In the genomic region with DNA sequence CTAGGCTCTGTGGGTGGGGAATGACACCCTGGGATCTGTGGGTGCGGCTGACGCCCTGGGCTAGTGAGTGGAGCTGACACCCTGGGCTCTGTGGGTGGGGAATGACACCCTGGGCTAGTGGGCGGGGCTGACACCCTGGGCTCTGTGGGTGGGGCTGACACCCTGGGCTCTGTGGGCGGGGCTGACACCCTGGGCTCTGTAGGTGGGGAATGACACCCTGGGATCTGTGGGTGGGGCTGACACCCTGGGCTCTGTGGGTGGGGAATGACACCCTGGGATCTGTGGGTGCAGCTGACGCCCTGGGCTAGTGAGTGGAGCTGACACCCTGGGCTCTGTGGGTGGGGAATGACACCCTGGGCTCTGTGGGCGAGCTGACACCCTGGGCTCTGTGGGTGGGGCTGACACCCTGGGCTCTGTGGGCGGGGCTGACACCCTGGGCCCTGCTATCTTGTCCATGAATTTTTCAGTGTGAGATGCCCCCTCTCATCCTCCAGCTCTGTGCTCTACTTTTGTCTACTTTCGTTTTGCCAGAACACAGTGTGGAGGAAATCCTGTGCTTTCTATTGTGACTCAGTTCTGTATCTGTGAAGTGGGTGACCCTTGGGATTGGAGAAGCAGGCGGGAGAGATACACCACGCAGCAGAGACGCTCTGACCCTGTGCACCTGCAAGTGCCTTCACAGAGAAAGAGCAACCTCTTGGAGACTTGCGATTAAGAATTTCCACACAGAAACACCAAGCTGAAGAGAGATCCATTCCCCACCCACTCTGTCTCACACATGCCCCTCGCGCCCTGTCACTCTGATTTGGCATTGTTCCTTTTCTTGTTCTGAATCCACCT, we compare ENCODE assay signal across 8 cellular contexts.
DNase-seq lines count a peak whose midpoint lies in the region; ATAC-seq lines count a peak whose summit lies in the region.
"Not testable (repeated sequence)": the region's sequence is repeated elsewhere in the genome, so short reads cannot be mapped to it uniquely, and the experiment has no call there.

No MANE protein-coding gene starts in this region.

- not testable (repeated sequence) for H3K36me3 Mint-ChIP-seq in T-cell

- POLR2A ChIA-PET in T-cell (lab: Charles Lee), result not testable (repeated sequence)

- H3K4me3 Mint-ChIP-seq in T-cell, result peak overlapping the region; percentile 42 to 45 (median 42)

- in situ Hi-C loops in Caki2 (cut with HindIII; ENCODE audit: low pct_unique_long_range_greater_than_20kb, low sequenced_read_pairs), result not testable (repeated sequence)

- peak overlapping the region; percentile 11 for H3K27ac ChIP-seq in effector memory CD4-positive, alpha-beta T cell (ENCODE audit: insufficient read depth, low read length, poor library complexity, severe bottlenecking)
- H3K27ac ChIP-seq in muscle layer of colon (ENCODE audit: low read depth, low read length), result not testable (repeated sequence)
- peak overlapping the region; percentile 91 for H3K27ac ChIP-seq in stomach smooth muscle (ENCODE audit: low read length)

- not testable (repeated sequence) for H3K27me3 Mint-ChIP-seq in T-cell

- not testable (repeated sequence) for H3K4me1 ChIP-seq in effector memory CD4-positive, alpha-beta T cell (ENCODE audit: control insufficient read depth, insufficient read depth, low read length, poor library complexity, severe bottlenecking)
- H3K4me1 ChIP-seq in muscle layer of colon (ENCODE audit: insufficient read depth, low read length), result peaks cover 59% of the 10 kb centered on the region
- peaks cover 51% of the 10 kb centered on the region for H3K4me1 ChIP-seq in stomach smooth muscle (ENCODE audit: control insufficient read depth, insufficient read depth, low read length)

- not testable (repeated sequence) for H3K36me3 ChIP-seq in effector memory CD4-positive, alpha-beta T cell (ENCODE audit: control insufficient read depth, insufficient read depth, low read length); muscle layer of colon (ENCODE audit: insufficient read depth, low read length); stomach smooth muscle (ENCODE audit: control insufficient read depth in 2 of 2, insufficient read depth in 2 of 2, low read length in 2 of 2)

- H3K9ac ChIP-seq in muscle layer of colon (ENCODE audit: low read length) (peak overlapping the region; percentile 20), stomach smooth muscle (ENCODE audit: low read length in 2 of 2) (peak overlapping the region; percentile 60 to 62)

- H3K4me3 ChIP-seq in effector memory CD4-positive, alpha-beta T cell (ENCODE audit: insufficient read depth, low read depth, low read length, poor library complexity, severe bottlenecking), result peak overlapping the region; percentile 18
- not testable (repeated sequence) for H3K4me3 ChIP-seq in muscle layer of colon (ENCODE audit: low read depth in 1 of 2, low read length in 2 of 2)
- H3K4me3 ChIP-seq in stomach smooth muscle (ENCODE audit: low read length in 2 of 2), result peak overlapping the region; percentile 8 to 38

- CTCF ChIA-PET in T-cell (lab: Charles Lee), result not testable (repeated sequence)

- not testable (repeated sequence) for H3K27me3 ChIP-seq in effector memory CD4-positive, alpha-beta T cell (replicated peaks; ENCODE audit: control insufficient read depth, insufficient read depth, low read length, poor library complexity, severe bottlenecking); muscle layer of colon (ENCODE audit: control insufficient read depth in 1 of 2, insufficient read depth in 2 of 2, low read length in 2 of 2); stomach smooth muscle (ENCODE audit: control insufficient read depth in 1 of 2, insufficient read depth in 2 of 2, low read length in 2 of 2)

- peak; percentile 31 to 75 (median 48) for ATAC-seq in T-cell (replicated peaks in 1 of 4)

- H3K9me3 ChIP-seq in effector memory CD4-positive, alpha-beta T cell (ENCODE audit: control insufficient read depth, low read length); muscle layer of colon (ENCODE audit: low read length); stomach smooth muscle (ENCODE audit: control insufficient read depth in 2 of 2, low read length in 2 of 2): not testable (repeated sequence)

- peaks cover 14 to 23% (median 15%) of the 10 kb centered on the region in 3 donors for H3K4me1 Mint-ChIP-seq in T-cell

- peak overlapping the region; percentile 69 to 81 for H3K27ac Mint-ChIP-seq in T-cell

- DNase-seq in Caki2 (ENCODE audit: low read depth), result peak; percentile 78
- peak in 33 of 34 experiments; percentile 25 to 78 (median 55) for DNase-seq in T-cell
- DNase-seq in activated CD8-positive, alpha-beta memory T cell treated with anti-CD3 and anti-CD28 coated beads for 24 hours, result peak; percentile 62
- DNase-seq in activated gamma-delta T cell treated with anti-CD3 and anti-CD28 coated beads, Interleukin-2, amount 50 U/mL, for 16 hours (ENCODE audit: low read depth), result peak; percentile 28
- DNase-seq in effector memory CD4-positive, alpha-beta T cell, result peak; percentile 66 to 84 (median 68)
- DNase-seq in stimulated activated CD4-positive, alpha-beta T cell treated with anti-CD3 and anti-CD28 coated beads, Interleukin-4, amount 100 ng/mL, for 24 hours, result peak; percentile 48

- H3K9me3 Mint-ChIP-seq in T-cell, result not testable (repeated sequence)

Comparison
In these comparisons a context has a peak if more than half of its experiments do, and no peak if none do; other contexts are left out.
1. DNase-seq: peak in every context shown above with its lines; median percentile 78 in Caki2; 68 in effector memory CD4-positive, alpha-beta T cell; 62 in activated CD8-positive, alpha-beta memory T cell treated with anti-CD3 and anti-CD28 coated beads for 24 hours; 55 in T-cell; 48 in stimulated activated CD4-positive, alpha-beta T cell treated with anti-CD3 and anti-CD28 coated beads, Interleukin-4, amount 100 ng/mL, for 24 hours; 28 in activated gamma-delta T cell treated with anti-CD3 and anti-CD28 coated beads, Interleukin-2, amount 50 U/mL, for 16 hours.